ENCODE assay signal across 9 cellular contexts in the genomic region with DNA sequence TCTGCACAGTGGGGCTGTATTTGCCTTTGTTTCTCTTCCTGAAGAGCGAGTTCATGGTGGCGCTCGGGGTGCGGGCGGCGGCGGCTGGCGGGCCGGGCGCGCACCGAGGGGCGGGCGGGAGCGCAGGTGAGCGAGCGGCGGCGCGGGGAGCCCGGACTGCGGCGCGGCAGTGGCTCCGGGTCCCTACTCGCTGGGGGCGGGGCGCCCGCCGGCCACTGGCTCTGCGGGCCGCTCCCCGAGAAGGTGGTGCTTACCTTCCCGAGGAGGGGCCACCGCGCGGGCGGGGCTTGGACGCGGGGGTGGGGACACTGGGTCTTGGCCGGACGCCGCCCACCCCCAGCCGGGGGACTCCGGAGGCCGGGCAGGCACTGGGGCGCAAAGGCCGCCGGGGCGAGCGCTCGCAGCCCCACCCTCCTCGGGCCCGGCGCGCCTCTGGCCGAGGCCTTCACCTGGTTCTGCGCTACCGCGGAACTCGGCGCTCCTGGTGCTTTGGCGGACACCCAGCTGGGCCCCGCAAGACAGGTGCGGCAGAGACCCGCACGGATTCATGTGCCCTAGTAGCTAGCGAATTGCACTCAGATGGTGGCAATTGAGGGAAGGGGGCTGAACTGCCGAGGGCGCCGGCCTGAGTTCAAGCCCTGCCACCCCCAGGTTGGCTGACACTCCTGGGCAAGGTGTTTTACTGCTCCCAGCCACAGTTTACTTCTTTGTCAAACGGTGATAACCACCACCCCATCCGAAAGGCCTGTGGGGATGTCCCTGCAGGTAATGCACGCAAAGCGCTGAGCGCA. TPM values are rescaled to one million over a fixed set of nuclear protein-coding genes. Genes with fewer than 3 reads are reported as not detected.
DNase-seq lines count a peak whose midpoint lies in the region; ATAC-seq and TF ChIP-seq lines count a peak whose summit lies in the region.
"Had no signal": no experiment of that assay in that cellular context is flagged by ENCODE, and none has a peak within 500 bp of the region (broad histone marks: within the 10 kb centered on the region; RNA-seq: fewer than 3 reads in every experiment).

A gene with protein sequence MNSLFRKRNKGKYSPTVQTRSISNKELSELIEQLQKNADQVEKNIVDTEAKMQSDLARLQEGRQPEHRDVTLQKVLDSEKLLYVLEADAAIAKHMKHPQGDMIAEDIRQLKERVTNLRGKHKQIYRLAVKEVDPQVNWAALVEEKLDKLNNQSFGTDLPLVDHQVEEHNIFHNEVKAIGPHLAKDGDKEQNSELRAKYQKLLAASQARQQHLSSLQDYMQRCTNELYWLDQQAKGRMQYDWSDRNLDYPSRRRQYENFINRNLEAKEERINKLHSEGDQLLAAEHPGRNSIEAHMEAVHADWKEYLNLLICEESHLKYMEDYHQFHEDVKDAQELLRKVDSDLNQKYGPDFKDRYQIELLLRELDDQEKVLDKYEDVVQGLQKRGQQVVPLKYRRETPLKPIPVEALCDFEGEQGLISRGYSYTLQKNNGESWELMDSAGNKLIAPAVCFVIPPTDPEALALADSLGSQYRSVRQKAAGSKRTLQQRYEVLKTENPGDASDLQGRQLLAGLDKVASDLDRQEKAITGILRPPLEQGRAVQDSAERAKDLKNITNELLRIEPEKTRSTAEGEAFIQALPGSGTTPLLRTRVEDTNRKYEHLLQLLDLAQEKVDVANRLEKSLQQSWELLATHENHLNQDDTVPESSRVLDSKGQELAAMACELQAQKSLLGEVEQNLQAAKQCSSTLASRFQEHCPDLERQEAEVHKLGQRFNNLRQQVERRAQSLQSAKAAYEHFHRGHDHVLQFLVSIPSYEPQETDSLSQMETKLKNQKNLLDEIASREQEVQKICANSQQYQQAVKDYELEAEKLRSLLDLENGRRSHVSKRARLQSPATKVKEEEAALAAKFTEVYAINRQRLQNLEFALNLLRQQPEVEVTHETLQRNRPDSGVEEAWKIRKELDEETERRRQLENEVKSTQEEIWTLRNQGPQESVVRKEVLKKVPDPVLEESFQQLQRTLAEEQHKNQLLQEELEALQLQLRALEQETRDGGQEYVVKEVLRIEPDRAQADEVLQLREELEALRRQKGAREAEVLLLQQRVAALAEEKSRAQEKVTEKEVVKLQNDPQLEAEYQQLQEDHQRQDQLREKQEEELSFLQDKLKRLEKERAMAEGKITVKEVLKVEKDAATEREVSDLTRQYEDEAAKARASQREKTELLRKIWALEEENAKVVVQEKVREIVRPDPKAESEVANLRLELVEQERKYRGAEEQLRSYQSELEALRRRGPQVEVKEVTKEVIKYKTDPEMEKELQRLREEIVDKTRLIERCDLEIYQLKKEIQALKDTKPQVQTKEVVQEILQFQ (N-terminal part only) (minus strand): TSS at position 158 of the 791 bp plus-strand sequence. CDS start 103 bp downstream, at position 55.

- H3K4me3 ChIP-seq in adrenal gland (peak within 1 kb of the TSS in 3 of 4 donors; percentile 31 to 69 (median 48)), iPS-11a (ENCODE audit: low read depth, low read length) (peak within 1 kb of the TSS; percentile 81), skeletal muscle cell (ENCODE audit: low read depth, low read length) (peak within 1 kb of the TSS; percentile 46)

- H3K4me1 ChIP-seq in adrenal gland (replicated peaks in 1 of 2): peaks cover 11 to 19% of the 10 kb centered on the region in 2 donors

- 8 to 83% (median 9%) methylated on average over 5 to 76 of the region's 76 CpGs for WGBS in adrenal gland, 4 donors

- ATAC-seq in GM18873 (IDR thresholded peaks at IDR 0.05; ENCODE audit: low FRiP score, unreplicated experiment) (no peak), HG03108 (IDR thresholded peaks at IDR 0.05; ENCODE audit: unreplicated experiment) (no peak)

- intact Hi-C loops in adrenal gland (cut with DNase I): no loop called here

- no peak for TF ChIP-seq CTCF in adrenal gland (IDR thresholded peaks at IDR 0.05)

- peak in 1 of 2 donors; percentile 51 for TF ChIP-seq POLR2A in adrenal gland (IDR thresholded peaks at IDR 0.05)

- H3K36me3 ChIP-seq in adrenal gland (replicated peaks in 1 of 2): no peaks in the 10 kb centered on the region

- H3K9me3 ChIP-seq in adrenal gland (replicated peaks in 1 of 3): no peaks in the 10 kb centered on the region

- H3K27me3 ChIP-seq in adrenal gland: no peaks in the 10 kb centered on the region

- H3K27ac ChIP-seq in adrenal gland: peak within 1 kb of the TSS in 3 of 5 donors; percentile 0 to 87 (median 57)

- peak; percentile 96 for DNase-seq in DMS53 (lab: John Stamatoyannopoulos, UW)
- peak; percentile 38 for DNase-seq in M059J (ENCODE audit: low read depth)
- peak; percentile 81 to 90 (median 85) for DNase-seq in adrenal gland
- no peak for DNase-seq in skeletal muscle cell (ENCODE audit: low read depth)
- no peak for DNase-seq in AG08396 (ENCODE audit: low spot score)

RNA-seq across cellular contexts. Expression of the gene that starts here (rescaled TPM):
- total RNA-seq in M059J (2014; rRNA removed; shearing (Covaris generic)): 1.8 and 2.2 TPM in 2 replicates
- total RNA-seq in adrenal gland: 10 to 100 TPM in 7 of 8 donors, under 1 TPM in 1; 0.74 to 20.9 (median 16.3) TPM
- polyA plus RNA-seq in adrenal gland: 10 to 100 TPM in 1 of 3 donors, 1 to 10 TPM in 1, under 1 TPM in 1; 0.38 to 10.1 (median 4.8) TPM
- total RNA-seq: mononuclear cell had no signal

Comparison
In these comparisons a context has a peak if more than half of its experiments do, and no peak if none do; other contexts are left out.
1. DNase-seq: peak in DMS53 (single experiment), M059J (single experiment) and adrenal gland (7 of 7); none in skeletal muscle cell (single experiment) and AG08396 (single experiment).
2. Peak in every context shown above with its lines, with median percentiles within 50 percentile points of each other: H3K4me3 ChIP-seq.